3 cellular contexts compared by ENCODE assay signal in genomic region chr3:84304214-84304613, GRCh38.
TF ChIP-seq lines count a peak whose summit lies in the region.

No MANE protein-coding gene starts in this region.

TF ChIP-seq in SK-N-SH, 30 proteins besides CTCF, POLR2A, EP300 and RAD21:
- TF ChIP-seq ZBTB33 (IDR thresholded peaks at IDR 0.05; ENCODE audit: borderline replicate concordance, low read depth) (no peak), SMC3 (IDR thresholded peaks at IDR 0.05; ENCODE audit: low read depth, low read length) (no peak), USF1 (IDR thresholded peaks at IDR 0.05; ENCODE audit: borderline replicate concordance, low read depth) (no peak), GATA2 (CRISPR knock-in tag; IDR thresholded peaks at IDR 0.05) (no peak), EZH2phosphoT487 (IDR thresholded peaks at IDR 0.05; ENCODE audit: borderline replicate concordance, low read depth) (no peak), TAF1 (IDR thresholded peaks at IDR 0.05; ENCODE audit: borderline replicate concordance, low read depth, low read length) (no peak), IRF3 (IDR thresholded peaks at IDR 0.05; ENCODE audit: low read depth, low read length) (no peak), ELF1 (IDR thresholded peaks at IDR 0.05) (no peak), TEAD4 (IDR thresholded peaks at IDR 0.05; ENCODE audit: borderline replicate concordance, insufficient read depth) (no peak), MXI1 (IDR thresholded peaks at IDR 0.05; ENCODE audit: low read depth, low read length) (no peak), RCOR1 (IDR thresholded peaks at IDR 0.05; ENCODE audit: low read length) (no peak), RFX5 (IDR thresholded peaks at IDR 0.05; ENCODE audit: low read length) (no peak)

TF ChIP-seq in WTC11, 78 proteins besides CTCF, POLR2A, EP300 and RAD21:
- no peak for TF ChIP-seq AR (CRISPR knock-in tag; IDR thresholded peaks at IDR 0.05)

TF ChIP-seq in H1, 55 proteins besides CTCF, POLR2A, EP300 and RAD21 (continued from another document):
- no peak for TF ChIP-seq RBBP5 (IDR thresholded peaks at IDR 0.05; ENCODE audit: borderline replicate concordance, low read depth, low read length)
- TF ChIP-seq ZNF274 (IDR thresholded peaks at IDR 0.05; ENCODE audit: borderline replicate concordance, extremely low read depth, low read length), result no peak
- TF ChIP-seq ATF2 (IDR thresholded peaks at IDR 0.05; ENCODE audit: low read length), result no peak
- TF ChIP-seq SP1 (IDR thresholded peaks at IDR 0.05; ENCODE audit: low read depth, low read length), result no peak
- TF ChIP-seq KDM4A (IDR thresholded peaks at IDR 0.05; ENCODE audit: low read depth, low read length, severe bottlenecking), result no peak
- TF ChIP-seq ASH2L (IDR thresholded peaks at IDR 0.05; ENCODE audit: low read length), result no peak
- TF ChIP-seq SP2 (IDR thresholded peaks at IDR 0.05; ENCODE audit: low read length), result no peak
- TF ChIP-seq BACH1 (IDR thresholded peaks at IDR 0.05; ENCODE audit: low read length), result no peak
- TF ChIP-seq KDM5A (IDR thresholded peaks at IDR 0.05; ENCODE audit: low read length), result no peak
- TF ChIP-seq SRF (IDR thresholded peaks at IDR 0.05; ENCODE audit: low read depth, low read length), result no peak
- no peak for TF ChIP-seq BRCA1 (IDR thresholded peaks at IDR 0.05; ENCODE audit: low read depth, low read length)
- no peak for TF ChIP-seq YY1 (IDR thresholded peaks at IDR 0.05; ENCODE audit: low read depth, low read length)
- no peak for TF ChIP-seq TAF1 (IDR thresholded peaks at IDR 0.05; ENCODE audit: low read depth, low read length)
- no peak for TF ChIP-seq CBX8 (IDR thresholded peaks at IDR 0.05; ENCODE audit: borderline replicate concordance, low read depth, low read length)
- no peak for TF ChIP-seq GTF2F1 (IDR thresholded peaks at IDR 0.05; ENCODE audit: borderline replicate concordance, low read depth, low read length)
- no peak for TF ChIP-seq JUN (IDR thresholded peaks at IDR 0.05; ENCODE audit: low read depth, low read length)
